Comparison of ENCODE assay signal across 1 cellular context in genomic region chr10:72340510-72340895, GRCh38.
A peak's percentile ranks its signal among the peaks of the same experiment; 100 is the strongest.
TF ChIP-seq lines count a peak whose summit lies in the region.

No MANE protein-coding gene starts in this region.

TF ChIP-seq in SK-N-SH, 30 proteins besides CTCF, POLR2A, EP300 and RAD21 (continued from another document):
- no peak for TF ChIP-seq PBX3 (IDR thresholded peaks at IDR 0.05)
- no peak for TF ChIP-seq USF1 (IDR thresholded peaks at IDR 0.05; ENCODE audit: borderline replicate concordance, low read depth)
- TF ChIP-seq YY1 (IDR thresholded peaks at IDR 0.05; ENCODE audit: low read depth) = 0 out of 2 replicates have a peak, but pooled peaks have one; percentile 21
- TF ChIP-seq ELF1 (IDR thresholded peaks at IDR 0.05) = no peak
- TF ChIP-seq MEF2A (IDR thresholded peaks at IDR 0.05; ENCODE audit: borderline replicate concordance, low read depth) = no peak
- no peak for TF ChIP-seq GABPA (IDR thresholded peaks at IDR 0.05; ENCODE audit: low read depth)
- 0 out of 2 replicates have a peak, but pooled peaks have one; percentile 30 for TF ChIP-seq RCOR1 (IDR thresholded peaks at IDR 0.05; ENCODE audit: low read length)
- no peak for TF ChIP-seq FOXM1 (IDR thresholded peaks at IDR 0.05; ENCODE audit: low read depth)
- TF ChIP-seq ZBTB33 (IDR thresholded peaks at IDR 0.05; ENCODE audit: borderline replicate concordance, low read depth) = no peak
- TF ChIP-seq JUND (IDR thresholded peaks at IDR 0.05) = no peak
- TF ChIP-seq GATA2 (CRISPR knock-in tag; IDR thresholded peaks at IDR 0.05) = no peak
- TF ChIP-seq CHD2 (IDR thresholded peaks at IDR 0.05; ENCODE audit: low read length, partially characterized antibody) = no peak
- TF ChIP-seq MXI1 (IDR thresholded peaks at IDR 0.05; ENCODE audit: low read depth, low read length) = peak; percentile 79
- TF ChIP-seq RFX5 (IDR thresholded peaks at IDR 0.05; ENCODE audit: low read length) = no peak
- TF ChIP-seq SIN3A (IDR thresholded peaks at IDR 0.05; ENCODE audit: borderline replicate concordance, low read depth, low read length) = no peak
- TF ChIP-seq NFIC (IDR thresholded peaks at IDR 0.05; ENCODE audit: borderline replicate concordance) = no peak
- no peak for TF ChIP-seq EZH2phosphoT487 (IDR thresholded peaks at IDR 0.05; ENCODE audit: borderline replicate concordance, low read depth)
- no peak for TF ChIP-seq TAF1 (IDR thresholded peaks at IDR 0.05; ENCODE audit: borderline replicate concordance, low read depth, low read length)
- TF ChIP-seq USF2 (IDR thresholded peaks at IDR 0.05; ENCODE audit: borderline replicate concordance, low read depth, low read length) = no peak
